Comparison of ENCODE assay signal across 1 cellular context in the genomic region with DNA sequence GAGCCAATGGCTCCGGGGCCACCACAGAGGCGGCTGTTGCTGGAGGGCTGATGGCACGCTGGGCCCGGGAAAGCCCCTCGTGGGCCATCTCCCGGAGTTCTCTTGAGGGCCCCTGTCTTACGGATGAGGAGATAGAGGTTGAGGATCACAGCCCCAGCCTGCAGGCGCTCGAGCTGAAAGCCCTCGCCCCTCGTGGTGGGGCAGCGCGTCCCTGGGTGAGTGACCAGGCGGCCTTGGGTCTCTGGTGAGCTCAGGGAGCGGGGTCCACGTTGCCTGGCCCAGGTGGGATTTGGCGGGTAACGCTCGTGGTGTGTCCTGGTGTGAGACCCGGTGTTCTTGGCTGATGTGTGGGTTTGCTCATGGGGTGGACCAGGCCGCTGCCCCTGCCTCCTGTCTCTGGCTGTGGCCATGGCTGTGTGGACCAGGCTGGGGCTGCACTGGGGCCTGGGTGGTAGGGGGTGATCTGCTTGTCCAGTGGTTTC.
TF ChIP-seq lines count a peak whose summit lies in the region.

No MANE protein-coding gene starts in this region.

TF ChIP-seq in SK-N-SH, 30 proteins besides CTCF, POLR2A, EP300 and RAD21 (continued from another document):
- TF ChIP-seq, protein P1, sequence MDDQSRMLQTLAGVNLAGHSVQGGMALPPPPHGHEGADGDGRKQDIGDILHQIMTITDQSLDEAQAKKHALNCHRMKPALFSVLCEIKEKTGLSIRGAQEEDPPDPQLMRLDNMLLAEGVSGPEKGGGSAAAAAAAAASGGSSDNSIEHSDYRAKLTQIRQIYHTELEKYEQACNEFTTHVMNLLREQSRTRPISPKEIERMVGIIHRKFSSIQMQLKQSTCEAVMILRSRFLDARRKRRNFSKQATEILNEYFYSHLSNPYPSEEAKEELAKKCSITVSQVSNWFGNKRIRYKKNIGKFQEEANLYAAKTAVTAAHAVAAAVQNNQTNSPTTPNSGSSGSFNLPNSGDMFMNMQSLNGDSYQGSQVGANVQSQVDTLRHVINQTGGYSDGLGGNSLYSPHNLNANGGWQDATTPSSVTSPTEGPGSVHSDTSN (IDR thresholded peaks at IDR 0.05): no peak
